In genomic region chr2:226995625-226996041, GRCh38 we compare ENCODE assay signal across 9 cellular contexts.
DNase-seq lines count a peak whose midpoint lies in the region; ATAC-seq, FAIRE-seq and TF ChIP-seq lines count a peak whose summit lies in the region.
"Had no signal": no experiment of that assay in that cellular context is flagged by ENCODE, and none has a peak within 500 bp of the region (broad histone marks: within the 10 kb centered on the region; RNA-seq: fewer than 3 reads in every experiment).

No MANE protein-coding gene starts in this region.

- intact Hi-C loops in GM12878 (cut with micrococcal nuclease; ENCODE audit: unreplicated experiment), result no loop called here
- intact Hi-C loops in esophagus squamous epithelium (cut with DNase I), result no loop called here

- no peak overlapping the region for H2AFZ ChIP-seq in GM12878 (ENCODE audit: control insufficient read depth, low read depth, low read length)

- no peak for TF ChIP-seq RAD21 in GM12878 (IDR thresholded peaks at IDR 0.05; ENCODE audit: insufficient read depth, low read depth, low read length)

- H3K27ac ChIP-seq in GM12878 (ENCODE audit: control insufficient read depth, insufficient read depth), result no peak overlapping the region
- no peak overlapping the region for H3K27ac ChIP-seq in esophagus squamous epithelium
- H3K27ac ChIP-seq: SJSA1 had no signal

- no peaks in the 10 kb centered on the region for H3K79me2 ChIP-seq in GM12878 (ENCODE audit: control insufficient read depth, insufficient read depth, low read length)

- no peaks in the 10 kb centered on the region for H4K20me1 ChIP-seq in GM12878 (ENCODE audit: control insufficient read depth, insufficient read depth)

- CTCF ChIA-PET in GM12878 (lab: Yijun Ruan, JAX), result interaction anchor here (0.8 kb wide), 1 partner anchor 10 kb away, joined by 3 read pairs; no protein-coding TSS in a partner anchor

- no peak overlapping the region for H3K4me2 ChIP-seq in GM12878 (ENCODE audit: control insufficient read depth, insufficient read depth)

- H3K27me3 ChIP-seq in GM12878 (replicated peaks in 1 of 2; ENCODE audit: control insufficient read depth in 2 of 2, insufficient read depth in 2 of 2, low read length in 1 of 2) (no peaks in the 10 kb centered on the region), esophagus squamous epithelium (no peaks in the 10 kb centered on the region), BE2C (no peaks in the 10 kb centered on the region)
- H3K27me3 ChIP-seq: SJSA1 had no signal

- no peak for TF ChIP-seq CTCF in GM12878 (IDR thresholded peaks at IDR 0.05 in 2 of 3, conservative IDR thresholded peaks at IDR 0.05 in 1 of 3; ENCODE audit: control insufficient read depth in 2 of 3, extremely low read depth in 1 of 3, insufficient read depth in 1 of 3, low read depth in 3 of 3, low read length in 3 of 3)
- no peak for TF ChIP-seq CTCF in esophagus squamous epithelium (IDR thresholded peaks at IDR 0.05)
- no peak for TF ChIP-seq CTCF in BE2C (IDR thresholded peaks at IDR 0.05; ENCODE audit: low read depth, low read length)

- peak; percentile 70 for DNase-seq in DMS53 (lab: John Stamatoyannopoulos, UW)
- no peak for DNase-seq in GM12878 (ENCODE audit: low read depth, low spot score)
- peak; percentile 31 for DNase-seq in pons (ENCODE audit: low spot score)
- DNase-seq in esophagus squamous epithelium (lab: John Stamatoyannopoulos, UW), result no peak
- no peak for DNase-seq in BE2C
- no peak for DNase-seq in KG1 (lab: John Stamatoyannopoulos, UW)

- RAD21 ChIA-PET in GM12878 (lab: Charles Lee; ENCODE audit: unreplicated experiment), result no interaction called here

- H3K4me1 ChIP-seq in GM12878 (ENCODE audit: control insufficient read depth, insufficient read depth, low read length), result no peaks in the 10 kb centered on the region
- H3K4me1 ChIP-seq in esophagus squamous epithelium, result no peaks in the 10 kb centered on the region
- no peaks in the 10 kb centered on the region for H3K4me1 ChIP-seq in BE2C
- H3K4me1 ChIP-seq: SJSA1 had no signal

- POLR2A ChIA-PET in GM12878 (lab: Charles Lee), result no interaction called here

- peak; percentile 63 for ATAC-seq in HG03280 (IDR thresholded peaks at IDR 0.05; ENCODE audit: unreplicated experiment)
- no peak for ATAC-seq in GM12878
- no peak for ATAC-seq in GM18502 (IDR thresholded peaks at IDR 0.05; ENCODE audit: poor library complexity, unreplicated experiment)

- FAIRE-seq in GM12878 (lab: Jason Lieb, UNC), result no peak

- H3K9ac ChIP-seq in GM12878 (ENCODE audit: control insufficient read depth, insufficient read depth, low read length), result no peak overlapping the region

- WGBS in GM12878 (ENCODE audit: insufficient coverage, insufficient replicate concordance, low lambda C conversion rate, missing lambda C conversion rate), result 61% methylated on average over 15 of the region's 15 CpGs
- WGBS in esophagus squamous epithelium, 2 donors, result 61 to 79% methylated on average over 14 to 15 of the region's 15 CpGs

- TF ChIP-seq EP300 in GM12878 (IDR thresholded peaks at IDR 0.05; ENCODE audit: borderline replicate concordance in 1 of 2, control insufficient read depth in 1 of 2, low read depth in 2 of 2, low read length in 2 of 2), result no peak

- TF ChIP-seq POLR2A in GM12878 (IDR thresholded peaks at IDR 0.05; ENCODE audit: low read depth, low read length), result no peak
- TF ChIP-seq POLR2A in esophagus squamous epithelium (IDR thresholded peaks at IDR 0.05), result no peak

- no TSS peak for BruUV-seq in GM12878 (replicated peaks; lab: Mats Ljungman, UMichigan)

- H3K4me3 ChIP-seq in GM12878 (no peak overlapping the region), esophagus squamous epithelium (no peak overlapping the region), BE2C (ENCODE audit: low read depth, low read length) (no peak overlapping the region)
- H3K4me3 ChIP-seq: SJSA1 had no signal

- SMC1A ChIA-PET in GM12878 (lab: Charles Lee; ENCODE audit: uncharacterized antibody, unreplicated experiment), result no interaction called here

- peaks cover 2 to 8% of the 10 kb centered on the region in 2 experiments; a peak in 3 of 4 replicates for H3K36me3 ChIP-seq in GM12878 (ENCODE audit: control insufficient read depth in 2 of 2, insufficient read depth in 2 of 2, low read length in 1 of 2)
- H3K36me3 ChIP-seq in esophagus squamous epithelium, result peaks cover 0 to 54% (median 0%) of the 10 kb centered on the region in 3 donors
- H3K36me3 ChIP-seq in BE2C, result no peaks in the 10 kb centered on the region
- H3K36me3 ChIP-seq: SJSA1 had no signal

- in situ Hi-C loops in GM12878 (cut with MboI), result loop anchor here (25.0 kb wide), 1 partner anchor 783 kb away; no protein-coding TSS in a partner anchor

- H3K9me3 ChIP-seq in GM12878 (replicated peaks; ENCODE audit: control insufficient read depth, insufficient read depth, low read length) (no peaks in the 10 kb centered on the region), esophagus squamous epithelium (no peaks in the 10 kb centered on the region), BE2C (no peaks in the 10 kb centered on the region)
- H3K9me3 ChIP-seq: SJSA1 had no signal

TF ChIP-seq in GM12878, 131 proteins besides CTCF, POLR2A, EP300 and RAD21:
- no peak for TF ChIP-seq RCOR1 (conservative IDR thresholded peaks at IDR 0.05; ENCODE audit: low read depth, low read length)
- TF ChIP-seq RUNX3 (IDR thresholded peaks at IDR 0.05; ENCODE audit: low read length), result peak; percentile 27; the same call in 1 of the 2 replicates
- peak; percentile 72 for TF ChIP-seq BCL3 (IDR thresholded peaks at IDR 0.05; ENCODE audit: borderline replicate concordance, insufficient read depth, low read depth, low read length, poor library complexity, severe bottlenecking)
- peak; percentile 33; the same call in 1 of the 2 replicates for TF ChIP-seq JUNB (IDR thresholded peaks at IDR 0.05)
TF ChIP-seq in GM12878: peak in this region for 3.

Comparison
In these comparisons a context has a peak if more than half of its experiments do, and no peak if none do; other contexts are left out.
1. DNase-seq: peak in DMS53 (single experiment) and pons (single experiment); none in GM12878 (single experiment), esophagus squamous epithelium (single experiment), BE2C (single experiment) and KG1 (single experiment).